26 cellular contexts compared by ENCODE assay signal in genomic region chr7:129394101-129394500, GRCh38.
"Had no signal": no experiment of that assay in that cellular context is flagged by ENCODE, and none has a peak within 500 bp of the region (broad histone marks: within the 10 kb centered on the region; RNA-seq: fewer than 3 reads in every experiment).

No MANE protein-coding gene starts in this region.

- H3K4me3 ChIP-seq: hepatocyte, sigmoid colon, spleen, thoracic aorta had no signal

- H3K4me1 ChIP-seq: foreskin keratinocyte, spleen had no signal

- H2AFZ ChIP-seq: hepatocyte had no signal

- DNase-seq: activated CD4-positive, alpha-beta T cell treated with anti-CD3 and anti-CD28 coated beads, Interleukin-2, amount 10 ng/mL, durations not matched to agents 7 days and 5 days; activated CD4-positive, CD25-positive, alpha-beta regulatory T cell treated with anti-CD3 and anti-CD28 coated beads, Interleukin-2, amount 50 U/mL, for 72 hours; activated CD8-positive, alpha-beta memory T cell treated with anti-CD3 and anti-CD28 coated beads, Interleukin-2, amount 10 ng/mL, durations not matched to agents 7 days and 5 days; activated CD8-positive, alpha-beta T cell treated with anti-CD3 and anti-CD28 coated beads for 36 hours; activated effector memory CD4-positive, alpha-beta T cell treated with anti-CD3 and anti-CD28 coated beads, Interleukin-2, amount 50 U/mL, for 16 hours; activated naive CD4-positive, alpha-beta T cell treated with anti-CD3 and anti-CD28 coated beads, Interleukin-2, amount 50 U/mL, for 16 hours; activated naive CD8-positive, alpha-beta T cell treated with anti-CD3 and anti-CD28 coated beads, Interleukin-2, amount 50 U/mL, for 24 hours; activated T-cell treated with anti-CD3 and anti-CD28 coated beads for 4 hours; anterior cingulate cortex; caudate nucleus; effector CD4-positive, alpha-beta T cell; foreskin keratinocyte; glutamatergic neuron; immature natural killer cell; kidney glomerular epithelial cell; occipital lobe; posterior cingulate gyrus; retina; sigmoid colon; spleen; stimulated activated CD4-positive, alpha-beta T cell treated with anti-CD3 and anti-CD28 coated beads, Interleukin-4, amount 100 ng/mL, for 1 hour; stimulated activated naive CD4-positive, alpha-beta T cell treated with Interleukin-2 at 50 U/mL for 16 hours; T-cell had no signal

- H3K9me3 ChIP-seq: sigmoid colon, spleen, thoracic aorta had no signal

- H3K27me3 ChIP-seq: foreskin keratinocyte, hepatocyte, sigmoid colon, spleen had no signal

- H3K79me2 ChIP-seq: hepatocyte had no signal

- H3K36me3 ChIP-seq: thoracic aorta had no signal

- ATAC-seq: activated CD8-positive, alpha-beta memory T cell treated with anti-CD3 and anti-CD28 coated beads, Interleukin-2, amount 10 ng/mL, durations not matched to agents 7 days and 5 days; activated CD8-positive, alpha-beta T cell treated with anti-CD3 and anti-CD28 coated beads for 36 hours; activated naive CD8-positive, alpha-beta T cell treated with anti-CD3 and anti-CD28 coated beads, Interleukin-2, amount 50 U/mL, for 24 hours; foreskin keratinocyte; T-cell had no signal

- H3K4me2 ChIP-seq: hepatocyte had no signal

- H3K27ac ChIP-seq: foreskin keratinocyte, hepatocyte, sigmoid colon, spleen, thoracic aorta, VCaP had no signal
